13 cellular contexts compared by ENCODE assay signal in genomic region chr20:60993647-60994046, GRCh38.
DNase-seq lines count a peak whose midpoint lies in the region; ATAC-seq, FAIRE-seq and TF ChIP-seq lines count a peak whose summit lies in the region.
"Had no signal": no experiment of that assay in that cellular context is flagged by ENCODE, and none has a peak within 500 bp of the region (broad histone marks: within the 10 kb centered on the region; RNA-seq: fewer than 3 reads in every experiment).

No MANE protein-coding gene starts in this region.

- POLR2A ChIA-PET in AG04450 (lab: Yijun Ruan, JAX) = no interaction called here

- CTCF ChIA-PET in AG04450 (lab: Charles Lee) = interaction anchor here (0.7 to 1.4 kb wide), 9 partner anchors 9 to 498 kb away, joined by 3 to 5 read pairs (median 3); no protein-coding TSS in a partner anchor

- no peak for FAIRE-seq in H54 (lab: Jason Lieb, UNC)
- FAIRE-seq: astrocyte, endometrium had no signal

- H3K4me3 ChIP-seq in AG04450 (ENCODE audit: low read depth, low read length) = no peak overlapping the region
- H3K4me3 ChIP-seq: SJCRH30 had no signal

- no peak overlapping the region for H3K27ac ChIP-seq in AG04450 (ENCODE audit: low read depth, low read length)
- H3K27ac ChIP-seq: SJCRH30 had no signal

- peaks cover 2% of the 10 kb centered on the region for H3K27me3 ChIP-seq in AG04450 (ENCODE audit: control insufficient read depth, insufficient read depth, low read length)

- ATAC-seq in GM21390 (IDR thresholded peaks at IDR 0.05; ENCODE audit: unreplicated experiment) (no peak), GM21423 (IDR thresholded peaks at IDR 0.05; ENCODE audit: unreplicated experiment) (no peak)

- no peak for TF ChIP-seq POLR2A in H54 (IDR thresholded peaks at IDR 0.05; ENCODE audit: low read depth, low read length)

- H3K9me3 ChIP-seq in AG04450 (ENCODE audit: control insufficient read depth, insufficient read depth, low read length) = no peaks in the 10 kb centered on the region; the same call in 1 of the 2 replicates
- H3K9me3 ChIP-seq: SJCRH30 had no signal

- TF ChIP-seq CTCF in AG04450 (IDR thresholded peaks at IDR 0.05; ENCODE audit: low read depth, low read length) = peak; percentile 52

- DNase-seq in AG04450 (ENCODE audit: low read depth, low spot score) = no peak
- peak; percentile 20 for DNase-seq in H54 (ENCODE audit: insufficient read length, low spot score)
- peak; percentile 15 for DNase-seq in RPMI7951 (ENCODE audit: low read depth)
- peak; percentile 9 for DNase-seq in hepatic stellate cell (ENCODE audit: low spot score)
- no peak for DNase-seq in superior temporal gyrus (ENCODE audit: extremely low spot score)
- no peak for DNase-seq in foreskin melanocyte
- DNase-seq: activated CD4-positive, alpha-beta T cell treated with anti-CD3 and anti-CD28 coated beads for 1 hour; NCI-H2171 treated with DMSO at 0.1 percent for 48 hours had no signal

Comparison
In these comparisons a context has a peak if more than half of its experiments do, and no peak if none do; other contexts are left out.
1. DNase-seq: peak in H54 (single experiment), RPMI7951 (single experiment) and hepatic stellate cell (single experiment); none in AG04450 (single experiment), superior temporal gyrus (single experiment) and foreskin melanocyte (single experiment).